Comparison of ENCODE assay signal across 32 cellular contexts in genomic region chr1:183693521-183693920, GRCh38. TPM values are rescaled to one million over a fixed set of nuclear protein-coding genes. Genes with fewer than 3 reads are reported as not detected.
A peak's percentile ranks its signal among the peaks of the same experiment; 100 is the strongest.
DNase-seq lines count a peak whose midpoint lies in the region; ATAC-seq and TF ChIP-seq lines count a peak whose summit lies in the region.
"Had no signal": no experiment of that assay in that cellular context is flagged by ENCODE, and none has a peak within 500 bp of the region (broad histone marks: within the 10 kb centered on the region; RNA-seq: fewer than 3 reads in every experiment).

No MANE protein-coding gene starts in this region.

- peak overlapping the region; percentile 24 for H3K27ac Mint-ChIP-seq in activated naive CD8-positive, alpha-beta T cell treated with anti-CD3 and anti-CD28 coated beads, Interleukin-2, amount 10 ng/mL, durations not matched to agents 7 days and 5 days
- H3K27ac Mint-ChIP-seq in activated naive CD8-positive, alpha-beta T cell treated with anti-CD3 and anti-CD28 coated beads, Interleukin-2, amount 50 U/mL, for 24 hours, result no peak overlapping the region
- peak overlapping the region in 1 of 9 donors; percentile 3 for H3K27ac Mint-ChIP-seq in naive thymus-derived CD4-positive, alpha-beta T cell
- H3K27ac Mint-ChIP-seq: activated CD4-positive, alpha-beta T cell treated with anti-CD3 and anti-CD28 coated beads, Interleukin-2, amount 10 ng/mL, durations not matched to agents 7 days and 5 days; HFFc6 had no signal

- ATAC-seq in activated naive CD8-positive, alpha-beta T cell treated with anti-CD3 and anti-CD28 coated beads, Interleukin-2, amount 10 ng/mL, durations not matched to agents 7 days and 5 days (ENCODE audit: low read depth), result no peak
- no peak for ATAC-seq in activated naive CD8-positive, alpha-beta T cell treated with anti-CD3 and anti-CD28 coated beads, Interleukin-2, amount 50 U/mL, for 24 hours
- ATAC-seq in HG02885 (IDR thresholded peaks at IDR 0.05; ENCODE audit: poor library complexity, unreplicated experiment) (peak; percentile 66), right cardiac atrium (peak in 1 of 2 donors; percentile 26)
- ATAC-seq in naive thymus-derived CD4-positive, alpha-beta T cell, result no peak

- H3K36me3 Mint-ChIP-seq in activated naive CD8-positive, alpha-beta T cell treated with anti-CD3 and anti-CD28 coated beads, Interleukin-2, amount 10 ng/mL, durations not matched to agents 7 days and 5 days, result peaks cover 2% of the 10 kb centered on the region
- H3K36me3 Mint-ChIP-seq in activated naive CD8-positive, alpha-beta T cell treated with anti-CD3 and anti-CD28 coated beads, Interleukin-2, amount 50 U/mL, for 24 hours (ENCODE audit: low read depth), result no peaks in the 10 kb centered on the region
- H3K36me3 Mint-ChIP-seq in naive thymus-derived CD4-positive, alpha-beta T cell, result peaks cover 0 to 3% (median 0%) of the 10 kb centered on the region in 5 donors

- no peaks in the 10 kb centered on the region for H3K9me3 Mint-ChIP-seq in activated naive CD8-positive, alpha-beta T cell treated with anti-CD3 and anti-CD28 coated beads, Interleukin-2, amount 10 ng/mL, durations not matched to agents 7 days and 5 days
- no peaks in the 10 kb centered on the region for H3K9me3 Mint-ChIP-seq in activated naive CD8-positive, alpha-beta T cell treated with anti-CD3 and anti-CD28 coated beads, Interleukin-2, amount 50 U/mL, for 24 hours
- H3K9me3 Mint-ChIP-seq in naive thymus-derived CD4-positive, alpha-beta T cell, result no peaks in the 10 kb centered on the region
- H3K9me3 Mint-ChIP-seq: activated CD4-positive, alpha-beta T cell treated with anti-CD3 and anti-CD28 coated beads, Interleukin-2, amount 10 ng/mL, durations not matched to agents 7 days and 5 days; central memory CD8-positive, alpha-beta T cell; HFFc6; neural crest cell had no signal

- POLR2A ChIA-PET in activated naive CD8-positive, alpha-beta T cell treated with anti-CD3 and anti-CD28 coated beads, Interleukin-2, amount 10 ng/mL, durations not matched to agents 7 days and 5 days (lab: Charles Lee), result no interaction called here
- POLR2A ChIA-PET in naive thymus-derived CD4-positive, alpha-beta T cell (lab: Charles Lee), result interaction anchor here (0.6 kb wide), 1 partner anchor 323 kb away, joined by 3 read pairs; no protein-coding TSS in a partner anchor

- CTCF ChIA-PET in naive thymus-derived CD4-positive, alpha-beta T cell (lab: Charles Lee), result interaction anchor here (1.3 to 2.6 kb wide), 2 partner anchors 8 to 222 kb away, joined by 3 to 14 read pairs; no protein-coding TSS in a partner anchor

- H3K27ac ChIP-seq in right cardiac atrium (ENCODE audit: low read length) (peak overlapping the region; percentile 19), ovary (no peak overlapping the region)
- no peak overlapping the region for H3K27ac ChIP-seq in naive thymus-derived CD4-positive, alpha-beta T cell (ENCODE audit: low read depth, low read length)
- H3K27ac ChIP-seq: C4-2B, pancreas, testis, uterus, WERI-Rb-1 had no signal

- H3K4me3 Mint-ChIP-seq in activated naive CD8-positive, alpha-beta T cell treated with anti-CD3 and anti-CD28 coated beads, Interleukin-2, amount 10 ng/mL, durations not matched to agents 7 days and 5 days, result no peak overlapping the region
- no peak overlapping the region for H3K4me3 Mint-ChIP-seq in activated naive CD8-positive, alpha-beta T cell treated with anti-CD3 and anti-CD28 coated beads, Interleukin-2, amount 50 U/mL, for 24 hours
- no peak overlapping the region for H3K4me3 Mint-ChIP-seq in naive thymus-derived CD4-positive, alpha-beta T cell
- H3K4me3 Mint-ChIP-seq: activated CD4-positive, alpha-beta T cell treated with anti-CD3 and anti-CD28 coated beads, Interleukin-2, amount 10 ng/mL, durations not matched to agents 7 days and 5 days; central memory CD8-positive, alpha-beta T cell; HFFc6; neural crest cell had no signal

- H3K4me3 ChIP-seq in right cardiac atrium (ENCODE audit: low read length) (no peak overlapping the region), ovary (no peak overlapping the region)
- no peak overlapping the region for H3K4me3 ChIP-seq in naive thymus-derived CD4-positive, alpha-beta T cell (ENCODE audit: low read length)
- H3K4me3 ChIP-seq: pancreas, testis, uterus had no signal

- TF ChIP-seq CTCF in ovary (IDR thresholded peaks at IDR 0.05), result no peak

- no peaks in the 10 kb centered on the region for H3K36me3 ChIP-seq in ovary
- H3K36me3 ChIP-seq in naive thymus-derived CD4-positive, alpha-beta T cell (ENCODE audit: control insufficient read depth in 2 of 3, insufficient read depth in 3 of 3, low read length in 3 of 3), result no peaks in the 10 kb centered on the region
- H3K36me3 ChIP-seq: pancreas, uterus, WERI-Rb-1 had no signal

- H3K27me3 Mint-ChIP-seq in activated naive CD8-positive, alpha-beta T cell treated with anti-CD3 and anti-CD28 coated beads, Interleukin-2, amount 10 ng/mL, durations not matched to agents 7 days and 5 days, result no peaks in the 10 kb centered on the region
- no peaks in the 10 kb centered on the region for H3K27me3 Mint-ChIP-seq in activated naive CD8-positive, alpha-beta T cell treated with anti-CD3 and anti-CD28 coated beads, Interleukin-2, amount 50 U/mL, for 24 hours
- H3K27me3 Mint-ChIP-seq in naive thymus-derived CD4-positive, alpha-beta T cell, result peaks cover 0 to 5% (median 0%) of the 10 kb centered on the region in 5 donors
- H3K27me3 Mint-ChIP-seq: activated CD4-positive, alpha-beta T cell treated with anti-CD3 and anti-CD28 coated beads, Interleukin-2, amount 10 ng/mL, durations not matched to agents 7 days and 5 days; central memory CD8-positive, alpha-beta T cell had no signal

- peaks cover 5% of the 10 kb centered on the region for H3K4me1 Mint-ChIP-seq in activated naive CD8-positive, alpha-beta T cell treated with anti-CD3 and anti-CD28 coated beads, Interleukin-2, amount 10 ng/mL, durations not matched to agents 7 days and 5 days
- H3K4me1 Mint-ChIP-seq in activated naive CD8-positive, alpha-beta T cell treated with anti-CD3 and anti-CD28 coated beads, Interleukin-2, amount 50 U/mL, for 24 hours, result peaks cover 14% of the 10 kb centered on the region
- peaks cover 7 to 11% (median 9%) of the 10 kb centered on the region in 7 donors for H3K4me1 Mint-ChIP-seq in naive thymus-derived CD4-positive, alpha-beta T cell
- H3K4me1 Mint-ChIP-seq: central memory CD8-positive, alpha-beta T cell; neural crest cell had no signal

- intact Hi-C loops in right cardiac atrium (cut with DNase I) (no loop called here), ovary (cut with DNase I) (no loop called here)
- intact Hi-C loops in naive thymus-derived CD4-positive, alpha-beta T cell (cut with micrococcal nuclease), result no loop called here

- H3K27me3 ChIP-seq in right cardiac atrium (ENCODE audit: control insufficient read depth, insufficient read depth), result no peaks in the 10 kb centered on the region
- no peaks in the 10 kb centered on the region for H3K27me3 ChIP-seq in ovary
- H3K27me3 ChIP-seq in naive thymus-derived CD4-positive, alpha-beta T cell (ENCODE audit: control insufficient read depth in 2 of 2, insufficient read depth in 2 of 2, low read length in 2 of 2), result no peaks in the 10 kb centered on the region
- H3K27me3 ChIP-seq: pancreas, testis, uterus had no signal

- H3K9me3 ChIP-seq in right cardiac atrium (ENCODE audit: control insufficient read depth, low read length) (no peaks in the 10 kb centered on the region), ovary (no peaks in the 10 kb centered on the region)
- H3K9me3 ChIP-seq in naive thymus-derived CD4-positive, alpha-beta T cell (ENCODE audit: control insufficient read depth in 2 of 3, low read length in 3 of 3), result no peaks in the 10 kb centered on the region
- H3K9me3 ChIP-seq: Caco-2, pancreas, testis, uterus had no signal

- TF ChIP-seq POLR2A in ovary (IDR thresholded peaks at IDR 0.05), result no peak

- no peak for TF ChIP-seq EP300 in ovary (IDR thresholded peaks at IDR 0.05)

- peaks cover 10% of the 10 kb centered on the region for H3K4me1 ChIP-seq in right cardiac atrium (ENCODE audit: control insufficient read depth, insufficient read depth, low read length)
- H3K4me1 ChIP-seq in ovary (ENCODE audit: insufficient read depth), result peaks cover 9% of the 10 kb centered on the region
- H3K4me1 ChIP-seq in naive thymus-derived CD4-positive, alpha-beta T cell (ENCODE audit: control insufficient read depth in 2 of 2, insufficient read depth in 2 of 2, low read length in 2 of 2), result peaks cover 0 to 7% of the 10 kb centered on the region in 2 donors
- H3K4me1 ChIP-seq: pancreas, testis, uterus had no signal

- no peak for DNase-seq in activated naive CD8-positive, alpha-beta T cell treated with anti-CD3 and anti-CD28 coated beads, Interleukin-2, amount 10 ng/mL, durations not matched to agents 7 days and 5 days
- no peak for DNase-seq in activated naive CD8-positive, alpha-beta T cell treated with anti-CD3 and anti-CD28 coated beads, Interleukin-2, amount 50 U/mL, for 24 hours
- DNase-seq in GM19240 (ENCODE audit: insufficient read length, low spot score), result peak; percentile 9
- no peak for DNase-seq in right cardiac atrium
- DNase-seq in ovary, result no peak
- DNase-seq in activated effector memory CD4-positive, alpha-beta T cell treated with anti-CD3 and anti-CD28 coated beads, Interleukin-2, amount 50 U/mL, for 16 hours, result no peak
- DNase-seq in naive thymus-derived CD4-positive, alpha-beta T cell, result no peak
- DNase-seq: 8988T; activated CD4-positive, alpha-beta T cell treated with anti-CD3 and anti-CD28 coated beads, Interleukin-2, amount 10 ng/mL, durations not matched to agents 7 days and 5 days; activated gamma-delta T cell treated with Interleukin-2 at 50 U/mL for 16 hours; activated T-cell treated with anti-CD3 and anti-CD28 coated beads, Interleukin-2, amount 50 U/mL, for 1 hour; Caco-2; DMS53; erythroblast; GOT3; HFFc6; mesenchymal stem cell; NCI-H748 treated with DMSO at 0.1 percent for 48 hours; pancreas; small intestine; stimulated activated naive CD4-positive, alpha-beta T cell treated with Interleukin-2 at 50 U/mL for 16 hours; uterus; WERI-Rb-1 had no signal

RNA-seq across cellular contexts. Expression of gene APOBEC4, which starts 40.4 kb away (rescaled TPM):
- not detected for total RNA-seq in activated naive CD8-positive, alpha-beta T cell treated with anti-CD3 and anti-CD28 coated beads, Interleukin-2, amount 10 ng/mL, durations not matched to agents 7 days and 5 days
- under 1 TPM in 1 of 4 donors, not detected in 3; 0.09 TPM for total RNA-seq in right cardiac atrium
- polyA plus RNA-seq in right cardiac atrium, result not detected
- 1 to 10 TPM in 1 of 7 donors, under 1 TPM in 3, not detected in 3; 0.12 to 2.0 (median 0.46) TPM for total RNA-seq in ovary
- not detected for polyA plus RNA-seq in ovary
- not detected for total RNA-seq in naive thymus-derived CD4-positive, alpha-beta T cell
- under 1 TPM in 1 of 2 donors, not detected in 1; 0.19 TPM for polyA plus RNA-seq in naive thymus-derived CD4-positive, alpha-beta T cell
- total RNA-seq: activated CD4-positive, alpha-beta T cell treated with anti-CD3 and anti-CD28 coated beads, Interleukin-2, amount 10 ng/mL, durations not matched to agents 7 days and 5 days; activated CD8-positive, alpha-beta memory T cell treated with anti-CD3 and anti-CD28 coated beads for 36 hours; Caco-2; HFFc6; LHCN-M2; neural crest cell; pancreas; renal cortical epithelial cell; SK-MEL-5 had no signal

RNA-seq across cellular contexts. Expression of gene ARPC5, which starts 57.9 kb away (rescaled TPM):
- total RNA-seq in activated naive CD8-positive, alpha-beta T cell treated with anti-CD3 and anti-CD28 coated beads, Interleukin-2, amount 10 ng/mL, durations not matched to agents 7 days and 5 days, result 100 to 1,000 TPM; 186 to 207 TPM
- total RNA-seq in right cardiac atrium (10 to 100 TPM; 36.5 to 74.7 (median 52.4) TPM), ovary (10 to 100 TPM; 41.8 to 84.6 (median 61.4) TPM)
- polyA plus RNA-seq in right cardiac atrium (41.1 TPM), ovary (100 to 1,000 TPM in 1 of 2 donors, 10 to 100 TPM in 1; 64.1 to 104 TPM)
- total RNA-seq in naive thymus-derived CD4-positive, alpha-beta T cell, result 100 to 1,000 TPM in 3 of 5 experiments, 10 to 100 TPM in 2; 49.9 to 252 (median 105) TPM
- polyA plus RNA-seq in naive thymus-derived CD4-positive, alpha-beta T cell, result 100 to 1,000 TPM; 225 to 525 TPM
